ENCODE assay signal across 8 cellular contexts in the genomic region with DNA sequence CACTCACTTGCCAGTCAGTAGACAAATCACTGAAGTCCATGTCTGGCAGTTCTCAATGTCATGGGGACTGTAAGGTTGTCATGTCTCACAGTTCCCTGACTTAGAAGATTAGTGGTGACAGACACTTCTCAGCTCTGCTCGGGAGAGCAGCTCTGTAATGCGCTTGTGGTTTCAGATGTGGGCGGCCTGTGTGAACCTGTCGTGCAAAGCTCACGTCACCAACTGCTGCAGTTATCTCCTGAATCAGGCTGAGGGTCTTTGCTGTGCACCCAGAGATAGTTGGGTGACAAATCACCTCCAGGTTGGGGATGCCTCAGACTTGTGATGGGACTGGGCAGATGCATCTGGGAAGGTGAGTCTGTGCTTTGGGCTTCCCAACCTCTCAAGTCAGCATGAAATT. TPM values are rescaled to one million over a fixed set of nuclear protein-coding genes. Genes with fewer than 3 reads are reported as not detected.
A peak's percentile ranks its signal among the peaks of the same experiment; 100 is the strongest.
DNase-seq lines count a peak whose midpoint lies in the region; ATAC-seq and TF ChIP-seq lines count a peak whose summit lies in the region.

Gene IL9R, plus strand, starts transcription at position 261 of the 400 bp plus-strand sequence. Its CDS starts 64 bp downstream, at position 325.

- H3K4me1 ChIP-seq in PC-9 (replicated peaks; ENCODE audit: insufficient read depth) (no peaks in the 10 kb centered on the region), heart left ventricle (no peaks in the 10 kb centered on the region)

- BruUV-seq in PC-9 (replicated peaks; lab: Mats Ljungman, UMichigan), result no TSS peak

- CTCF ChIA-PET in PC-9 (lab: Charles Lee), result no interaction called here

- TF ChIP-seq CTCF in PC-9 (conservative IDR thresholded peaks at IDR 0.05) (no peak), heart left ventricle (IDR thresholded peaks at IDR 0.05) (no peak)

- POLR2A ChIA-PET in PC-9 (lab: Charles Lee; ENCODE audit: unreplicated experiment), result no interaction called here

- no peaks in the 10 kb centered on the region for H4K20me1 ChIP-seq in PC-9 (ENCODE audit: insufficient read depth)

- H3K36me3 ChIP-seq in PC-9 (ENCODE audit: low read depth), result no peaks in the 10 kb centered on the region
- H3K36me3 ChIP-seq in heart left ventricle, result no peaks in the 10 kb centered on the region

- ATAC-seq in GM18519 (IDR thresholded peaks at IDR 0.05; ENCODE audit: low FRiP score, unreplicated experiment), result peak; percentile 83
- ATAC-seq in HG03060 (IDR thresholded peaks at IDR 0.05; ENCODE audit: low read depth, unreplicated experiment), result peak; percentile 62
- ATAC-seq in HG03097 (IDR thresholded peaks at IDR 0.05; ENCODE audit: low FRiP score, unreplicated experiment), result no peak
- no peak for ATAC-seq in heart left ventricle

- intact Hi-C loops in PC-9 (cut with micrococcal nuclease; ENCODE audit: unreplicated experiment), result no loop called here
- intact Hi-C loops in heart left ventricle (cut with DNase I), result no loop called here

- H3K27ac ChIP-seq in PC-9 (no peak within 1 kb of the TSS), heart left ventricle (no peak within 1 kb of the TSS)

- H3K27me3 ChIP-seq in PC-9 (ENCODE audit: insufficient read depth, low read depth), result no peaks in the 10 kb centered on the region
- H3K27me3 ChIP-seq in heart left ventricle, result no peaks in the 10 kb centered on the region

- H3K9me3 ChIP-seq in PC-9 (ENCODE audit: insufficient read depth, low read depth) (no peaks in the 10 kb centered on the region), heart left ventricle (no peaks in the 10 kb centered on the region)

- WGBS in heart left ventricle, 4 donors, result 53 to 66% (median 60%) methylated on average over 5 of the region's 5 CpGs; no CpG with 5 or more reads in 1 of the 4 donors

- no peak within 1 kb of the TSS for H3K4me2 ChIP-seq in PC-9

- no peaks in the 10 kb centered on the region for H3F3A ChIP-seq in PC-9 (ENCODE audit: insufficient read depth, low read depth)

- H2AFZ ChIP-seq in PC-9, result no peak within 1 kb of the TSS

- no peak within 1 kb of the TSS for H3K4me3 ChIP-seq in PC-9
- H3K4me3 ChIP-seq in heart left ventricle, result no peak within 1 kb of the TSS

- DNase-seq in activated CD8-positive, alpha-beta memory T cell treated with anti-CD3 and anti-CD28 coated beads for 4 hours (ENCODE audit: low read depth in 2 of 2), result peak; percentile 21 to 53
- DNase-seq in stimulated activated CD4-positive, alpha-beta T cell treated with anti-CD3 and anti-CD28 coated beads, Interleukin-2, amount 100 ng/mL, for 24 hours, result peak; percentile 45 to 52
- no peak for DNase-seq in RPMI8226
- DNase-seq in PC-9, result no peak
- DNase-seq in heart left ventricle, result no peak

- H3K9me2 ChIP-seq in PC-9 (ENCODE audit: insufficient read depth), result no peaks in the 10 kb centered on the region

- H3K79me2 ChIP-seq in PC-9 (ENCODE audit: low read depth), result no peaks in the 10 kb centered on the region

- no peak for TF ChIP-seq POLR2A in heart left ventricle (IDR thresholded peaks at IDR 0.05)

RNA-seq across cellular contexts. Expression of gene IL9R, which starts in this region (rescaled TPM):
- 2.4 and 6.7 TPM in 2 replicates for total RNA-seq in PC-9 (2021)
- total RNA-seq in heart left ventricle, result under 1 TPM in 1 of 9 donors, not detected in 8; 0.16 TPM
- polyA plus RNA-seq in heart left ventricle, result not detected

Comparison
In these comparisons a context has a peak if more than half of its experiments do, and no peak if none do; other contexts are left out.
1. ATAC-seq: peak in GM18519 (single experiment) and HG03060 (single experiment); none in HG03097 (single experiment) and heart left ventricle (0 of 4).
2. DNase-seq: peak in activated CD8-positive, alpha-beta memory T cell treated with anti-CD3 and anti-CD28 coated beads for 4 hours (2 of 2) and stimulated activated CD4-positive, alpha-beta T cell treated with anti-CD3 and anti-CD28 coated beads, Interleukin-2, amount 100 ng/mL, for 24 hours (2 of 2); none in RPMI8226 (single experiment), PC-9 (0 of 2) and heart left ventricle (0 of 5).